In genomic region chr19:58059681-58060080, GRCh38 we compare ENCODE assay signal across 8 cellular contexts. TPM values are rescaled to one million over a fixed set of nuclear protein-coding genes. Genes with fewer than 3 reads are reported as not detected.
A peak's percentile ranks its signal among the peaks of the same experiment; 100 is the strongest.
DNase-seq lines count a peak whose midpoint lies in the region; ATAC-seq, FAIRE-seq and TF ChIP-seq lines count a peak whose summit lies in the region.

No MANE protein-coding gene starts in this region.

- H3K36me3 ChIP-seq in GM23248 (ENCODE audit: low read depth) = peaks cover 6% of the 10 kb centered on the region; the same call in 1 of the 2 replicates
- no peaks in the 10 kb centered on the region for H3K36me3 ChIP-seq in astrocyte (ENCODE audit: insufficient read depth, low read length)
- peaks cover 0 to 13% of the 10 kb centered on the region in 2 donors for H3K36me3 ChIP-seq in gastrocnemius medialis

- H3K4me1 ChIP-seq in GM23248 (ENCODE audit: insufficient read depth) (no peaks in the 10 kb centered on the region), astrocyte (ENCODE audit: insufficient read depth, low read length) (no peaks in the 10 kb centered on the region), gastrocnemius medialis (no peaks in the 10 kb centered on the region)

- H3K9me3 ChIP-seq in GM23248 (ENCODE audit: low read depth) (no peaks in the 10 kb centered on the region), astrocyte (ENCODE audit: insufficient read depth, low read depth, low read length) (peaks cover 24% of the 10 kb centered on the region), iPS-18c (ENCODE audit: control insufficient read depth, insufficient read depth, low read length) (peaks cover 11% of the 10 kb centered on the region), gastrocnemius medialis (peaks cover 0 to 16% (median 9%) of the 10 kb centered on the region in 3 donors)

- H3K36me3 Mint-ChIP-seq in astrocyte (ENCODE audit: low read depth, unreplicated experiment) = peaks cover 15% of the 10 kb centered on the region

- TF ChIP-seq CTCF in astrocyte (IDR thresholded peaks at IDR 0.05; ENCODE audit: insufficient read depth, low read depth, low read length) = no peak
- no peak for TF ChIP-seq CTCF in gastrocnemius medialis (IDR thresholded peaks at IDR 0.05 in 4 of 5, conservative IDR thresholded peaks at IDR 0.05 in 1 of 5)

- H3K4me3 Mint-ChIP-seq in astrocyte (ENCODE audit: unreplicated experiment) = no peak overlapping the region

- H2AFZ ChIP-seq in GM23248 = peak overlapping the region; percentile 97
- peak overlapping the region; percentile 91 for H2AFZ ChIP-seq in astrocyte (ENCODE audit: low read depth, low read length)

- H3K9me3 Mint-ChIP-seq in astrocyte (ENCODE audit: unreplicated experiment) = peaks cover 41% of the 10 kb centered on the region

- no peaks in the 10 kb centered on the region for H3F3A ChIP-seq in GM23248 (ENCODE audit: insufficient read depth)

- 13 to 16% methylated on average over 26 to 28 of the region's 29 CpGs for WGBS in GM23248 (ENCODE audit: low coverage in 1 of 2, low lambda C conversion rate in 2 of 2, missing lambda C conversion rate in 2 of 2), 2 experiments

- H3K27ac ChIP-seq in GM23248 (peak overlapping the region; percentile 71), astrocyte (ENCODE audit: low read depth, low read length) (no peak overlapping the region), gastrocnemius medialis (peak overlapping the region; percentile 80 to 89 (median 84))

- H3K27ac Mint-ChIP-seq in astrocyte (ENCODE audit: unreplicated experiment) = no peak overlapping the region

- no peaks in the 10 kb centered on the region for H3K9me2 ChIP-seq in GM23248 (ENCODE audit: insufficient read depth)

- no peak for FAIRE-seq in astrocyte (lab: Jason Lieb, UNC)

- ATAC-seq in gastrocnemius medialis (peak in 1 of 2 donors; percentile 11), HG03521 (IDR thresholded peaks at IDR 0.05; ENCODE audit: unreplicated experiment) (no peak)

- H3K79me2 ChIP-seq in GM23248 (ENCODE audit: insufficient read depth) (no peaks in the 10 kb centered on the region), astrocyte (ENCODE audit: insufficient read depth, low read length) (no peaks in the 10 kb centered on the region)

- peaks cover 3% of the 10 kb centered on the region for H3K27me3 Mint-ChIP-seq in astrocyte (ENCODE audit: low read depth, unreplicated experiment)

- H3K27me3 ChIP-seq in GM23248 (replicated peaks; ENCODE audit: insufficient read depth) (no peaks in the 10 kb centered on the region), astrocyte (ENCODE audit: insufficient read depth, low read length) (no peaks in the 10 kb centered on the region), gastrocnemius medialis (peaks cover 0 to 6% (median 0%) of the 10 kb centered on the region in 3 donors)

- TF ChIP-seq POLR2A in gastrocnemius medialis (IDR thresholded peaks at IDR 0.05) = no peak

- H3K9ac ChIP-seq in GM23248 (peak overlapping the region; percentile 85), astrocyte (ENCODE audit: low read length) (peak overlapping the region; percentile 68)

- H3K4me2 ChIP-seq in GM23248 (ENCODE audit: unreplicated experiment) = peak overlapping the region; percentile 77
- H3K4me2 ChIP-seq in astrocyte (ENCODE audit: low read length) = peak overlapping the region; percentile 80

- H3K4me1 Mint-ChIP-seq in astrocyte (ENCODE audit: low read depth, unreplicated experiment) = no peaks in the 10 kb centered on the region

- no peaks in the 10 kb centered on the region for H4K20me1 ChIP-seq in GM23248 (ENCODE audit: insufficient read depth)
- no peaks in the 10 kb centered on the region for H4K20me1 ChIP-seq in astrocyte (ENCODE audit: insufficient read depth, low read length)

- no peak for DNase-seq in GM23248
- no peak for DNase-seq in astrocyte (ENCODE audit: low read depth)
- DNase-seq in gastrocnemius medialis = no peak
- DNase-seq in 8988T = no peak
- DNase-seq in SK-N-DZ (ENCODE audit: low spot score) = no peak
- no peak for DNase-seq in activated naive CD4-positive, alpha-beta T cell treated with anti-CD3 and anti-CD28 coated beads, Interleukin-2, amount 50 U/mL, for 16 hours

- H3K4me3 ChIP-seq in GM23248 (peak overlapping the region; percentile 71), astrocyte (ENCODE audit: insufficient read depth, low read depth, low read length) (peak overlapping the region; percentile 57), iPS-18c (ENCODE audit: insufficient read depth, low read depth, low read length) (peak overlapping the region; percentile 56), gastrocnemius medialis (peak overlapping the region; percentile 56 to 85 (median 72))

- intact Hi-C loops in gastrocnemius medialis (cut with DNase I; ENCODE audit: low total_unique reads) = loop anchor here (1.0 kb wide), 3 partner anchors 39 to 112 kb away; partner anchors contain the start of genes ZNF256, ZNF606 and ZSCAN18

- in situ Hi-C loops in GM23248 (cut with MboI) (no loop called here), gastrocnemius medialis (cut with MboI; ENCODE audit: low sequenced_read_pairs in 4 of 4) (no loop called here)

RNA-seq across cellular contexts. Expression of gene ZNF135, which starts 0.6 kb away (rescaled TPM):
- total RNA-seq in GM23248 (2014; rRNA removed; shearing (Covaris generic)) = 5.1 and 6.4 TPM in 2 replicates
- 4.6 and 4.9 TPM in 2 replicates for polyA plus RNA-seq in GM23248 (2016; fragmentation: Nextera tagmentation; extraction: Ambion mirVana)
- total RNA-seq in astrocyte = 1.5 and 1.7 TPM in 2 replicates
- under 1 TPM; 0.36 to 0.73 (median 0.53) TPM for total RNA-seq in gastrocnemius medialis
- polyA plus RNA-seq in SK-N-DZ (2014; cell fraction: cytosol; rRNA removed) = 1.1 and 1.5 TPM in 2 replicates
- 2.8 and 3.3 TPM in 2 replicates for polyA plus RNA-seq in SK-N-DZ (2014; cell fraction: nucleus; rRNA removed)

RNA-seq across cellular contexts. Expression of gene ZSCAN1, which starts 25.9 kb away (rescaled TPM):
- not detected in 2 replicates for total RNA-seq in GM23248 (2014; rRNA removed; shearing (Covaris generic))
- polyA plus RNA-seq in GM23248 (2016; fragmentation: Nextera tagmentation; extraction: Ambion mirVana) = 0.27 and 0.39 TPM in 2 replicates
- total RNA-seq in astrocyte (not detected in 2 replicates), gastrocnemius medialis (not detected)
- polyA plus RNA-seq in SK-N-DZ (2014; cell fraction: cytosol; rRNA removed) = 2.3 and 4.3 TPM in 2 replicates
- polyA plus RNA-seq in SK-N-DZ (2014; cell fraction: nucleus; rRNA removed) = 3.3 and 6.2 TPM in 2 replicates

RNA-seq across cellular contexts. Expression of gene ZSCAN18, which starts 38.4 kb away (rescaled TPM):
- total RNA-seq in GM23248 (2014; rRNA removed; shearing (Covaris generic)) = 47.8 and 52.6 TPM in 2 replicates
- polyA plus RNA-seq in GM23248 (2016; fragmentation: Nextera tagmentation; extraction: Ambion mirVana) = 19.0 and 21.8 TPM in 2 replicates
- total RNA-seq in astrocyte (28.6 and 31.8 TPM in 2 replicates), gastrocnemius medialis (10 to 100 TPM; 11.2 to 20.6 (median 15.2) TPM)
- 32.4 and 33.7 TPM in 2 replicates for polyA plus RNA-seq in SK-N-DZ (2014; cell fraction: cytosol; rRNA removed)
- 87.0 and 135 TPM in 2 replicates for polyA plus RNA-seq in SK-N-DZ (2014; cell fraction: nucleus; rRNA removed)

RNA-seq across cellular contexts. Expression of gene ZNF606, which starts 57.1 kb away (rescaled TPM):
- total RNA-seq in GM23248 (2014; rRNA removed; shearing (Covaris generic)) = 15.0 and 17.2 TPM in 2 replicates
- 8.0 and 8.1 TPM in 2 replicates for polyA plus RNA-seq in GM23248 (2016; fragmentation: Nextera tagmentation; extraction: Ambion mirVana)
- total RNA-seq in astrocyte (13.5 and 14.3 TPM in 2 replicates), gastrocnemius medialis (10 to 100 TPM in 1 of 4 donors, 1 to 10 TPM in 3; 2.9 to 15.3 (median 6.6) TPM)
- 8.3 and 10.2 TPM in 2 replicates for polyA plus RNA-seq in SK-N-DZ (2014; cell fraction: cytosol; rRNA removed)
- 29.1 and 40.2 TPM in 2 replicates for polyA plus RNA-seq in SK-N-DZ (2014; cell fraction: nucleus; rRNA removed)
